ENCODE assay signal across 1 cellular context in the genomic region with DNA sequence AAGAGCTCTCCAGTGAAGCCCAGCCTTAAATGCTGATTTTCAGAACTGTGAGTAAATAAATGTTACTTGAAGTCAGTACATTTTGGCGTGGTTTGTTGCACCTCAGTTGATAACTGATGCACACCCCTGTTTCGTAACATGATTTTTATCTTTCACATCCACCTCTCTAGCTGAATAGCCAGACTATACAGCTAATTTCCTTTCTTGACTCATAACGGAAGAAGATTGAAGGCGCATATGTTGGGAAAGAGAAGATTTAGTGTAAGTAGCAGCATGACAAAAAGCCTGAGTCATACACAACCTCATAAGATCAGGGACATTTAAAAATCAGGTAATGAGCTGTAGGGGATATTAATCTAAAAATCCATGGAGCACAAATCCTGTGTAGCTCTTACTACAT.
TF ChIP-seq lines count a peak whose summit lies in the region.

No MANE protein-coding gene starts in this region.

TF ChIP-seq in GM23338, 12 proteins besides CTCF, POLR2A, EP300 and RAD21 (continued from another document):
- TF ChIP-seq, protein P1, sequence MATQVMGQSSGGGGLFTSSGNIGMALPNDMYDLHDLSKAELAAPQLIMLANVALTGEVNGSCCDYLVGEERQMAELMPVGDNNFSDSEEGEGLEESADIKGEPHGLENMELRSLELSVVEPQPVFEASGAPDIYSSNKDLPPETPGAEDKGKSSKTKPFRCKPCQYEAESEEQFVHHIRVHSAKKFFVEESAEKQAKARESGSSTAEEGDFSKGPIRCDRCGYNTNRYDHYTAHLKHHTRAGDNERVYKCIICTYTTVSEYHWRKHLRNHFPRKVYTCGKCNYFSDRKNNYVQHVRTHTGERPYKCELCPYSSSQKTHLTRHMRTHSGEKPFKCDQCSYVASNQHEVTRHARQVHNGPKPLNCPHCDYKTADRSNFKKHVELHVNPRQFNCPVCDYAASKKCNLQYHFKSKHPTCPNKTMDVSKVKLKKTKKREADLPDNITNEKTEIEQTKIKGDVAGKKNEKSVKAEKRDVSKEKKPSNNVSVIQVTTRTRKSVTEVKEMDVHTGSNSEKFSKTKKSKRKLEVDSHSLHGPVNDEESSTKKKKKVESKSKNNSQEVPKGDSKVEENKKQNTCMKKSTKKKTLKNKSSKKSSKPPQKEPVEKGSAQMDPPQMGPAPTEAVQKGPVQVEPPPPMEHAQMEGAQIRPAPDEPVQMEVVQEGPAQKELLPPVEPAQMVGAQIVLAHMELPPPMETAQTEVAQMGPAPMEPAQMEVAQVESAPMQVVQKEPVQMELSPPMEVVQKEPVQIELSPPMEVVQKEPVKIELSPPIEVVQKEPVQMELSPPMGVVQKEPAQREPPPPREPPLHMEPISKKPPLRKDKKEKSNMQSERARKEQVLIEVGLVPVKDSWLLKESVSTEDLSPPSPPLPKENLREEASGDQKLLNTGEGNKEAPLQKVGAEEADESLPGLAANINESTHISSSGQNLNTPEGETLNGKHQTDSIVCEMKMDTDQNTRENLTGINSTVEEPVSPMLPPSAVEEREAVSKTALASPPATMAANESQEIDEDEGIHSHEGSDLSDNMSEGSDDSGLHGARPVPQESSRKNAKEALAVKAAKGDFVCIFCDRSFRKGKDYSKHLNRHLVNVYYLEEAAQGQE (IDR thresholded peaks at IDR 0.05; ENCODE audit: unreplicated experiment): no peak
- no peak for TF ChIP-seq EZH2 (IDR thresholded peaks at IDR 0.05; ENCODE audit: low read depth, unreplicated experiment)
- TF ChIP-seq CREB1 (CRISPR knock-in tag; IDR thresholded peaks at IDR 0.05; ENCODE audit: low read depth): no peak
- no peak for TF ChIP-seq POLR2AphosphoS5 (IDR thresholded peaks at IDR 0.05; ENCODE audit: low read depth)
- no peak for TF ChIP-seq JUNB (IDR thresholded peaks at IDR 0.05; ENCODE audit: unreplicated experiment)
- TF ChIP-seq, protein P2, sequence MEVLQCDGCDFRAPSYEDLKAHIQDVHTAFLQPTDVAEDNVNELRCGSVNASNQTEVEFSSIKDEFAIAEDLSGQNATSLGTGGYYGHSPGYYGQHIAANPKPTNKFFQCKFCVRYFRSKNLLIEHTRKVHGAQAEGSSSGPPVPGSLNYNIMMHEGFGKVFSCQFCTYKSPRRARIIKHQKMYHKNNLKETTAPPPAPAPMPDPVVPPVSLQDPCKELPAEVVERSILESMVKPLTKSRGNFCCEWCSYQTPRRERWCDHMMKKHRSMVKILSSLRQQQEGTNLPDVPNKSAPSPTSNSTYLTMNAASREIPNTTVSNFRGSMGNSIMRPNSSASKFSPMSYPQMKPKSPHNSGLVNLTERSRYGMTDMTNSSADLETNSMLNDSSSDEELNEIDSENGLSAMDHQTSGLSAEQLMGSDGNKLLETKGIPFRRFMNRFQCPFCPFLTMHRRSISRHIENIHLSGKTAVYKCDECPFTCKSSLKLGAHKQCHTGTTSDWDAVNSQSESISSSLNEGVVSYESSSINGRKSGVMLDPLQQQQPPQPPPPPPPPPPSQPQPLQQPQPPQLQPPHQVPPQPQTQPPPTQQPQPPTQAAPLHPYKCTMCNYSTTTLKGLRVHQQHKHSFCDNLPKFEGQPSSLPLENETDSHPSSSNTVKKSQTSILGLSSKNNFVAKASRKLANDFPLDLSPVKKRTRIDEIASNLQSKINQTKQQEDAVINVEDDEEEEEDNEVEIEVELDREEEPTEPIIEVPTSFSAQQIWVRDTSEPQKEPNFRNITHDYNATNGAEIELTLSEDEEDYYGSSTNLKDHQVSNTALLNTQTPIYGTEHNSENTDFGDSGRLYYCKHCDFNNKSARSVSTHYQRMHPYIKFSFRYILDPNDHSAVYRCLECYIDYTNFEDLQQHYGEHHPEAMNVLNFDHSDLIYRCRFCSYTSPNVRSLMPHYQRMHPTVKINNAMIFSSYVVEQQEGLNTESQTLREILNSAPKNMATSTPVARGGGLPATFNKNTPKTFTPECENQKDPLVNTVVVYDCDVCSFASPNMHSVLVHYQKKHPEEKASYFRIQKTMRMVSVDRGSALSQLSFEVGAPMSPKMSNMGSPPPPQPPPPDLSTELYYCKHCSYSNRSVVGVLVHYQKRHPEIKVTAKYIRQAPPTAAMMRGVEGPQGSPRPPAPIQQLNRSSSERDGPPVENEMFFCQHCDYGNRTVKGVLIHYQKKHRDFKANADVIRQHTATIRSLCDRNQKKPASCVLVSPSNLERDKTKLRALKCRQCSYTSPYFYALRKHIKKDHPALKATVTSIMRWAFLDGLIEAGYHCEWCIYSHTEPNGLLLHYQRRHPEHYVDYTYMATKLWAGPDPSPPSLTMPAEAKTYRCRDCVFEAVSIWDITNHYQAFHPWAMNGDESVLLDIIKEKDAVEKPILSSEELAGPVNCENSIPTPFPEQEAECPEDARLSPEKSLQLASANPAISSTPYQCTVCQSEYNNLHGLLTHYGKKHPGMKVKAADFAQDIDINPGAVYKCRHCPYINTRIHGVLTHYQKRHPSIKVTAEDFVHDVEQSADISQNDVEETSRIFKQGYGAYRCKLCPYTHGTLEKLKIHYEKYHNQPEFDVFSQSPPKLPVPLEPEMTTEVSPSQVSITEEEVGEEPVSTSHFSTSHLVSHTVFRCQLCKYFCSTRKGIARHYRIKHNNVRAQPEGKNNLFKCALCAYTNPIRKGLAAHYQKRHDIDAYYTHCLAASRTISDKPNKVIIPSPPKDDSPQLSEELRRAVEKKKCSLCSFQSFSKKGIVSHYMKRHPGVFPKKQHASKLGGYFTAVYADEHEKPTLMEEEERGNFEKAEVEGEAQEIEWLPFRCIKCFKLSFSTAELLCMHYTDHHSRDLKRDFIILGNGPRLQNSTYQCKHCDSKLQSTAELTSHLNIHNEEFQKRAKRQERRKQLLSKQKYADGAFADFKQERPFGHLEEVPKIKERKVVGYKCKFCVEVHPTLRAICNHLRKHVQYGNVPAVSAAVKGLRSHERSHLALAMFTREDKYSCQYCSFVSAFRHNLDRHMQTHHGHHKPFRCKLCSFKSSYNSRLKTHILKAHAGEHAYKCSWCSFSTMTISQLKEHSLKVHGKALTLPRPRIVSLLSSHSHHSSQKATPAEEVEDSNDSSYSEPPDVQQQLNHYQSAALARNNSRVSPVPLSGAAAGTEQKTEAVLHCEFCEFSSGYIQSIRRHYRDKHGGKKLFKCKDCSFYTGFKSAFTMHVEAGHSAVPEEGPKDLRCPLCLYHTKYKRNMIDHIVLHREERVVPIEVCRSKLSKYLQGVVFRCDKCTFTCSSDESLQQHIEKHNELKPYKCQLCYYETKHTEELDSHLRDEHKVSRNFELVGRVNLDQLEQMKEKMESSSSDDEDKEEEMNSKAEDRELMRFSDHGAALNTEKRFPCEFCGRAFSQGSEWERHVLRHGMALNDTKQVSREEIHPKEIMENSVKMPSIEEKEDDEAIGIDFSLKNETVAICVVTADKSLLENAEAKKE (CRISPR knock-in tag; IDR thresholded peaks at IDR 0.05): no peak
- no peak for TF ChIP-seq EZH2phosphoT487 (IDR thresholded peaks at IDR 0.05; ENCODE audit: unreplicated experiment)
- no peak for TF ChIP-seq ZNF114 (CRISPR knock-in tag; IDR thresholded peaks at IDR 0.05)
- TF ChIP-seq STAT1 (IDR thresholded peaks at IDR 0.05; ENCODE audit: unreplicated experiment): no peak
- TF ChIP-seq, protein P3, sequence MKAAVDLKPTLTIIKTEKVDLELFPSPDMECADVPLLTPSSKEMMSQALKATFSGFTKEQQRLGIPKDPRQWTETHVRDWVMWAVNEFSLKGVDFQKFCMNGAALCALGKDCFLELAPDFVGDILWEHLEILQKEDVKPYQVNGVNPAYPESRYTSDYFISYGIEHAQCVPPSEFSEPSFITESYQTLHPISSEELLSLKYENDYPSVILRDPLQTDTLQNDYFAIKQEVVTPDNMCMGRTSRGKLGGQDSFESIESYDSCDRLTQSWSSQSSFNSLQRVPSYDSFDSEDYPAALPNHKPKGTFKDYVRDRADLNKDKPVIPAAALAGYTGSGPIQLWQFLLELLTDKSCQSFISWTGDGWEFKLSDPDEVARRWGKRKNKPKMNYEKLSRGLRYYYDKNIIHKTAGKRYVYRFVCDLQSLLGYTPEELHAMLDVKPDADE (IDR thresholded peaks at IDR 0.05): no peak
TF ChIP-seq in GM23338: peak in this region for 0.
